ENCODE assay signal across 17 cellular contexts in genomic region chr15:38201714-38202113, GRCh38. TPM values are rescaled to one million over a fixed set of nuclear protein-coding genes. Genes with fewer than 3 reads are reported as not detected.
DNase-seq lines count a peak whose midpoint lies in the region; ATAC-seq and TF ChIP-seq lines count a peak whose summit lies in the region.
"Had no signal": no experiment of that assay in that cellular context is flagged by ENCODE, and none has a peak within 500 bp of the region (broad histone marks: within the 10 kb centered on the region; RNA-seq: fewer than 3 reads in every experiment).

No MANE protein-coding gene starts in this region.

- DNase-seq in Right ventricle myocardium inferior (ENCODE audit: missing footprints): no peak
- no peak for DNase-seq in right atrium auricular region (ENCODE audit: low spot score)
- no peak for DNase-seq in heart left ventricle
- DNase-seq in right lobe of liver: no peak
- no peak for DNase-seq in NCI-H2029 treated with DMSO at 0.1 percent for 48 hours (lab: John Stamatoyannopoulos, UW)
- no peak for DNase-seq in pons (ENCODE audit: low spot score)
- no peak for DNase-seq in AG08396 (ENCODE audit: low spot score)
- no peak for DNase-seq in activated CD4-positive, alpha-beta T cell treated with anti-CD3 and anti-CD28 coated beads for 4 hours
- DNase-seq: DMS153, EL, H9, NCI-H1930, NCI-H510A, NCI-H82, SIG-M5 had no signal

- TF ChIP-seq POLR2A in heart left ventricle (IDR thresholded peaks at IDR 0.05) (no peak), right lobe of liver (IDR thresholded peaks at IDR 0.05) (no peak)

- WGBS in heart left ventricle, 4 donors: 0 to 10% (median 9%) methylated on average over 3 of the region's 3 CpGs
- 54% methylated on average over 3 of the region's 3 CpGs for WGBS in right lobe of liver (ENCODE audit: insufficient coverage, low coverage, low lambda C conversion rate, missing lambda C conversion rate)

- no peaks in the 10 kb centered on the region for H3K4me1 ChIP-seq in right atrium auricular region
- peaks cover 0 to 30% (median 12%) of the 10 kb centered on the region in 12 donors for H3K4me1 ChIP-seq in heart left ventricle
- H3K4me1 ChIP-seq in right lobe of liver: no peaks in the 10 kb centered on the region

- intact Hi-C loops in Right ventricle myocardium inferior (cut with DNase I) (loop anchor here (10.0 kb wide), 1 partner anchor 197 kb away; no protein-coding TSS in a partner anchor), heart left ventricle (cut with DNase I) (no loop called here), right lobe of liver (cut with DNase I) (no loop called here)

- no peaks in the 10 kb centered on the region for H3K36me3 ChIP-seq in right atrium auricular region
- H3K36me3 ChIP-seq in heart left ventricle: no peaks in the 10 kb centered on the region
- no peaks in the 10 kb centered on the region for H3K36me3 ChIP-seq in right lobe of liver
- H3K36me3 ChIP-seq: BLaER1 treated with 17β-estradiol and CSF1 and Interleukin-3, amounts not matched to agents 10 nM and 100 nM had no signal

- peak; percentile 69 for ATAC-seq in Right ventricle myocardium inferior
- ATAC-seq in heart left ventricle: peak in 3 of 4 donors; percentile 69 to 77 (median 76)
- ATAC-seq in right lobe of liver: peak; percentile 71 to 89 (median 86)

- no peak for TF ChIP-seq CTCF in right atrium auricular region (IDR thresholded peaks at IDR 0.05)
- no peak for TF ChIP-seq CTCF in heart left ventricle (IDR thresholded peaks at IDR 0.05)
- no peak for TF ChIP-seq CTCF in right lobe of liver (IDR thresholded peaks at IDR 0.05)

- H3K27ac ChIP-seq in right atrium auricular region (no peak overlapping the region), heart left ventricle (peak overlapping the region in 1 of 12 donors; percentile 8), right lobe of liver (no peak overlapping the region)
- H3K27ac ChIP-seq: 22Rv1; BLaER1 treated with 17β-estradiol and CSF1 and Interleukin-3, amounts not matched to agents 10 nM and 100 nM had no signal

- no peaks in the 10 kb centered on the region for H3K27me3 ChIP-seq in right atrium auricular region
- no peaks in the 10 kb centered on the region for H3K27me3 ChIP-seq in heart left ventricle
- H3K27me3 ChIP-seq in right lobe of liver: no peaks in the 10 kb centered on the region
- H3K27me3 ChIP-seq: BLaER1 treated with 17β-estradiol and CSF1 and Interleukin-3, amounts not matched to agents 10 nM and 100 nM had no signal

- no peak overlapping the region for H3K4me3 ChIP-seq in right atrium auricular region
- H3K4me3 ChIP-seq in heart left ventricle: no peak overlapping the region
- no peak overlapping the region for H3K4me3 ChIP-seq in right lobe of liver
- H3K4me3 ChIP-seq: BLaER1 treated with 17β-estradiol and CSF1 and Interleukin-3, amounts not matched to agents 10 nM and 100 nM had no signal

- H3K9me3 ChIP-seq in right atrium auricular region (no peaks in the 10 kb centered on the region), heart left ventricle (no peaks in the 10 kb centered on the region), right lobe of liver (no peaks in the 10 kb centered on the region)
- H3K9me3 ChIP-seq: BLaER1 treated with 17β-estradiol and CSF1 and Interleukin-3, amounts not matched to agents 10 nM and 100 nM had no signal

RNA-seq across cellular contexts. Expression of gene SPRED1, which starts 50.9 kb away (rescaled TPM):
- total RNA-seq in Right ventricle myocardium inferior: 9.9 TPM
- total RNA-seq in right atrium auricular region: 10 to 100 TPM in 1 of 2 donors, 1 to 10 TPM in 1; 9.4 to 10.9 TPM
- 10 to 100 TPM in 5 of 9 donors, 1 to 10 TPM in 4; 6.1 to 34.8 (median 10.9) TPM for total RNA-seq in heart left ventricle
- polyA plus RNA-seq in heart left ventricle: 1 to 10 TPM; 3.3 to 5.6 TPM
- 1 to 10 TPM; 4.5 to 9.6 (median 5.3) TPM for total RNA-seq in right lobe of liver
